In the genomic region with DNA sequence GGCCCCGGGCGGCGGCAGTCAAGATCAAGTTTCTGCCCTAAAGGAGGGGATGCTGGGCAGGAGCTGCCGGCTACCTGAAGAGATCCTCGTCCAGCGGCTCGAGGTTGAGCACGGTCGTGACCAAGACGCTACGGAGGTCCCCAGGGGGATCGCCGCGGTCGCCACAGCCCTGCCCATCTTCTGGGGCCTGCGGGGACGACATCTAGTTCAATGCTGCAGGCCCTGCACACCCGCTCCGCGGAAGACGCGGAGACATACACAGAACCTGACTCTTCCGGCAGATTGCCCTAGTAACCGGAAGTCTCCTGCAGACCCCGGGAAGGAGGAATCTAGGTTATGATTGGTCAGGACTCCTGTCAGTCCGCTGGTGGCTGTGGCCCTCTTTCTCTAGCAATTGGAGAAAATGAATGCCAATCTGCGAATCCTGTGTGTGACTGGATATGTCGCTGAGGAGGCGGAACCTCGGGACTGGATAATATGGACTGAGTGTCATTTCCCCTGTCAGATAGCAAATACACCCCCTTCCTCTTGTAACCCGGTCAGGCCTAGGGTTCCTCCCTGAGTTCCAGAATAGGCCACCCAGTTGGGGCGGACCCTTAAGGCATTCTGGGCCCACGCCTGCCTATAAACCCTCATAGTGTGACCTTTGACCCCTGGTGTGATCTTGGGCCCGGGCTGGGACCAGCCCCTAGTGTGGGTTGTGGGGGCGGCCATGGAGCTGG, we compare ENCODE assay signal across 1 cellular context.
TF ChIP-seq lines count a peak whose summit lies in the region.

ACOT8 (minus strand) TSS at position 279 of the 722 bp plus-strand sequence; CDS start at position 202, 77 bp downstream.
ZSWIM3 (plus strand) TSS at position 501 of the 722 bp plus-strand sequence; CDS start at position 713, 212 bp downstream.

TF ChIP-seq in HepG2, 621 proteins besides CTCF, POLR2A, EP300 and RAD21 (continued from another document and continues in another):
- TF ChIP-seq SOX13 (IDR thresholded peaks at IDR 0.05) (peak; percentile 7; the same call in 1 of the 2 replicates), SOX13 (CRISPR knock-in tag; conservative IDR thresholded peaks at IDR 0.05 in 1 of 2, IDR thresholded peaks at IDR 0.05 in 1 of 2) (no peak; a peak in 1 of 4 replicates), TBL1XR1 (IDR thresholded peaks at IDR 0.05; ENCODE audit: borderline replicate concordance, low read length, partially characterized antibody) (no peak), CENPX (CRISPR knock-in tag; IDR thresholded peaks at IDR 0.05) (no peak), TRIM22 (IDR thresholded peaks at IDR 0.05) (no peak), U2AF2 (IDR thresholded peaks at IDR 0.05; ENCODE audit: low read depth, low read length) (no peak), POLR2AphosphoS5 (IDR thresholded peaks at IDR 0.05; ENCODE audit: low read depth, low read length) (peak; percentile 99), ZNF792 (CRISPR knock-in tag; IDR thresholded peaks at IDR 0.05) (no peak; the same call in 1 of the 2 replicates), KAT7 (CRISPR knock-in tag; IDR thresholded peaks at IDR 0.05; ENCODE audit: borderline replicate concordance) (no peak; the same call in 1 of the 2 replicates), ZNF574 (CRISPR knock-in tag; IDR thresholded peaks at IDR 0.05) (peak; percentile 92), ZNF234 (CRISPR knock-in tag; conservative IDR thresholded peaks at IDR 0.05) (no peak), FOXK2 (IDR thresholded peaks at IDR 0.05) (peak; percentile 77), ZNF768 (CRISPR knock-in tag; IDR thresholded peaks at IDR 0.05) (peak; percentile 80; the same call in 1 of the 2 replicates), SETDB1 (CRISPR knock-in tag; IDR thresholded peaks at IDR 0.05; ENCODE audit: borderline replicate concordance) (no peak), CEBPB (IDR thresholded peaks at IDR 0.05; ENCODE audit: borderline replicate concordance, low read depth, low read length) (no peak), ZSCAN5A (CRISPR knock-in tag; IDR thresholded peaks at IDR 0.05; ENCODE audit: borderline replicate concordance) (peak; percentile 84), ZNF484 (CRISPR knock-in tag; IDR thresholded peaks at IDR 0.05; ENCODE audit: borderline replicate concordance, low read depth) (no peak), KLF12 (CRISPR knock-in tag; IDR thresholded peaks at IDR 0.05; ENCODE audit: borderline replicate concordance) (peak; percentile 90; the same call in 1 of the 2 replicates), SNAPC2 (CRISPR knock-in tag; IDR thresholded peaks at IDR 0.05) (peak; percentile 92), KDM4B (CRISPR knock-in tag; IDR thresholded peaks at IDR 0.05) (0 out of 2 replicates have a peak, but pooled peaks have one; percentile 8), ZMAT3 (CRISPR knock-in tag; conservative IDR thresholded peaks at IDR 0.05) (peak; percentile 99), PRPF4 (IDR thresholded peaks at IDR 0.05; ENCODE audit: low read depth, low read length, poor library complexity, severe bottlenecking) (no peak), ZNF253 (CRISPR knock-in tag; IDR thresholded peaks at IDR 0.05; ENCODE audit: borderline replicate concordance) (no peak), MAFK (conservative IDR thresholded peaks at IDR 0.05 in 1 of 2, IDR thresholded peaks at IDR 0.05 in 1 of 2; ENCODE audit: low read length in 2 of 2) (no peak), ZSCAN29 (CRISPR knock-in tag; conservative IDR thresholded peaks at IDR 0.05) (peak; percentile 20; the same call in 1 of the 2 replicates), ESRRA (CRISPR knock-in tag; IDR thresholded peaks at IDR 0.05; ENCODE audit: low read depth) (peak; percentile 6; the same call in 1 of the 2 replicates), KMT2A (CRISPR knock-in tag; IDR thresholded peaks at IDR 0.05) (peak; percentile 86), E2F1 (CRISPR knock-in tag; IDR thresholded peaks at IDR 0.05) (0 out of 2 replicates have a peak, but pooled peaks have one; percentile 8)
- TF ChIP-seq, protein P1, sequence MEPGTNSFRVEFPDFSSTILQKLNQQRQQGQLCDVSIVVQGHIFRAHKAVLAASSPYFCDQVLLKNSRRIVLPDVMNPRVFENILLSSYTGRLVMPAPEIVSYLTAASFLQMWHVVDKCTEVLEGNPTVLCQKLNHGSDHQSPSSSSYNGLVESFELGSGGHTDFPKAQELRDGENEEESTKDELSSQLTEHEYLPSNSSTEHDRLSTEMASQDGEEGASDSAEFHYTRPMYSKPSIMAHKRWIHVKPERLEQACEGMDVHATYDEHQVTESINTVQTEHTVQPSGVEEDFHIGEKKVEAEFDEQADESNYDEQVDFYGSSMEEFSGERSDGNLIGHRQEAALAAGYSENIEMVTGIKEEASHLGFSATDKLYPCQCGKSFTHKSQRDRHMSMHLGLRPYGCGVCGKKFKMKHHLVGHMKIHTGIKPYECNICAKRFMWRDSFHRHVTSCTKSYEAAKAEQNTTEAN (CRISPR knock-in tag; conservative IDR thresholded peaks at IDR 0.05), result no peak
- TF ChIP-seq, protein P2, sequence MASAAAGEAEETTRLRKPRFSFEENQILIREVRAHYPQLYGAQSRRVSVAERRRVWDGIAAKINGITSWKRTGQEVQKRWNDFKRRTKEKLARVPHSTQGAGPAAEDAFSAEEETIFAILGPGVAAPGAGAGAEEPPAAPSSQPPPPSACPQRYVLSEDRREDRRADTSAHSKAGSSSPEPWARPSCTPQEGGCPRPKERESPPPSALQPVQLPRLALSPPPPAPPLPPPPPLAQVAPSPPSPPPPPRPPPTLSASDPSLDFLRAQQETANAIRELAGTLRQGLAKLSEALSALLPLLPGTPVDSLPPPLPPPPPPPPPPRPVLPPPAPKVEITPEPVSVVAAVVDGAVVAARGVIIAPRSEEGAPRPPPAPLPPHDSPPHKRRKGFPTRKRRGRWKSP (CRISPR knock-in tag; IDR thresholded peaks at IDR 0.05), result peak; percentile 75; the same call in 1 of the 2 replicates
- TF ChIP-seq, protein P3, sequence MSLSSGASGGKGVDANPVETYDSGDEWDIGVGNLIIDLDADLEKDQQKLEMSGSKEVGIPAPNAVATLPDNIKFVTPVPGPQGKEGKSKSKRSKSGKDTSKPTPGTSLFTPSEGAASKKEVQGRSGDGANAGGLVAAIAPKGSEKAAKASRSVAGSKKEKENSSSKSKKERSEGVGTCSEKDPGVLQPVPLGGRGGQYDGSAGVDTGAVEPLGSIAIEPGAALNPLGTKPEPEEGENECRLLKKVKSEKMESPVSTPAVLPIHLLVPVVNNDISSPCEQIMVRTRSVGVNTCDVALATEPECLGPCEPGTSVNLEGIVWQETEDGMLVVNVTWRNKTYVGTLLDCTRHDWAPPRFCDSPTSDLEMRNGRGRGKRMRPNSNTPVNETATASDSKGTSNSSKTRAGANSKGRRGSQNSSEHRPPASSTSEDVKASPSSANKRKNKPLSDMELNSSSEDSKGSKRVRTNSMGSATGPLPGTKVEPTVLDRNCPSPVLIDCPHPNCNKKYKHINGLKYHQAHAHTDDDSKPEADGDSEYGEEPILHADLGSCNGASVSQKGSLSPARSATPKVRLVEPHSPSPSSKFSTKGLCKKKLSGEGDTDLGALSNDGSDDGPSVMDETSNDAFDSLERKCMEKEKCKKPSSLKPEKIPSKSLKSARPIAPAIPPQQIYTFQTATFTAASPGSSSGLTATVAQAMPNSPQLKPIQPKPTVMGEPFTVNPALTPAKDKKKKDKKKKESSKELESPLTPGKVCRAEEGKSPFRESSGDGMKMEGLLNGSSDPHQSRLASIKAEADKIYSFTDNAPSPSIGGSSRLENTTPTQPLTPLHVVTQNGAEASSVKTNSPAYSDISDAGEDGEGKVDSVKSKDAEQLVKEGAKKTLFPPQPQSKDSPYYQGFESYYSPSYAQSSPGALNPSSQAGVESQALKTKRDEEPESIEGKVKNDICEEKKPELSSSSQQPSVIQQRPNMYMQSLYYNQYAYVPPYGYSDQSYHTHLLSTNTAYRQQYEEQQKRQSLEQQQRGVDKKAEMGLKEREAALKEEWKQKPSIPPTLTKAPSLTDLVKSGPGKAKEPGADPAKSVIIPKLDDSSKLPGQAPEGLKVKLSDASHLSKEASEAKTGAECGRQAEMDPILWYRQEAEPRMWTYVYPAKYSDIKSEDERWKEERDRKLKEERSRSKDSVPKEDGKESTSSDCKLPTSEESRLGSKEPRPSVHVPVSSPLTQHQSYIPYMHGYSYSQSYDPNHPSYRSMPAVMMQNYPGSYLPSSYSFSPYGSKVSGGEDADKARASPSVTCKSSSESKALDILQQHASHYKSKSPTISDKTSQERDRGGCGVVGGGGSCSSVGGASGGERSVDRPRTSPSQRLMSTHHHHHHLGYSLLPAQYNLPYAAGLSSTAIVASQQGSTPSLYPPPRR (CRISPR knock-in tag; IDR thresholded peaks at IDR 0.05; ENCODE audit: borderline replicate concordance), result peak; percentile 15; the same call in 1 of the 2 replicates
- TF ChIP-seq, protein P4, sequence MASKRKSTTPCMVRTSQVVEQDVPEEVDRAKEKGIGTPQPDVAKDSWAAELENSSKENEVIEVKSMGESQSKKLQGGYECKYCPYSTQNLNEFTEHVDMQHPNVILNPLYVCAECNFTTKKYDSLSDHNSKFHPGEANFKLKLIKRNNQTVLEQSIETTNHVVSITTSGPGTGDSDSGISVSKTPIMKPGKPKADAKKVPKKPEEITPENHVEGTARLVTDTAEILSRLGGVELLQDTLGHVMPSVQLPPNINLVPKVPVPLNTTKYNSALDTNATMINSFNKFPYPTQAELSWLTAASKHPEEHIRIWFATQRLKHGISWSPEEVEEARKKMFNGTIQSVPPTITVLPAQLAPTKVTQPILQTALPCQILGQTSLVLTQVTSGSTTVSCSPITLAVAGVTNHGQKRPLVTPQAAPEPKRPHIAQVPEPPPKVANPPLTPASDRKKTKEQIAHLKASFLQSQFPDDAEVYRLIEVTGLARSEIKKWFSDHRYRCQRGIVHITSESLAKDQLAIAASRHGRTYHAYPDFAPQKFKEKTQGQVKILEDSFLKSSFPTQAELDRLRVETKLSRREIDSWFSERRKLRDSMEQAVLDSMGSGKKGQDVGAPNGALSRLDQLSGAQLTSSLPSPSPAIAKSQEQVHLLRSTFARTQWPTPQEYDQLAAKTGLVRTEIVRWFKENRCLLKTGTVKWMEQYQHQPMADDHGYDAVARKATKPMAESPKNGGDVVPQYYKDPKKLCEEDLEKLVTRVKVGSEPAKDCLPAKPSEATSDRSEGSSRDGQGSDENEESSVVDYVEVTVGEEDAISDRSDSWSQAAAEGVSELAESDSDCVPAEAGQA (IDR thresholded peaks at IDR 0.05; ENCODE audit: low read depth), result peak; percentile 81
- TF ChIP-seq, protein P4 (CRISPR knock-in tag; IDR thresholded peaks at IDR 0.05; ENCODE audit: borderline replicate concordance), result no peak; the same call in 1 of the 2 replicates
